16 cellular contexts compared by ENCODE assay signal in genomic region chr22:29201722-29202230, GRCh38. TPM values are rescaled to one million over a fixed set of nuclear protein-coding genes. Genes with fewer than 3 reads are reported as not detected.
DNase-seq lines count a peak whose midpoint lies in the region; ATAC-seq, FAIRE-seq and TF ChIP-seq lines count a peak whose summit lies in the region.
"Had no signal": no experiment of that assay in that cellular context is flagged by ENCODE, and none has a peak within 500 bp of the region (broad histone marks: within the 10 kb centered on the region; RNA-seq: fewer than 3 reads in every experiment).

No MANE protein-coding gene starts in this region.

- no peak overlapping the region for H3K27ac Mint-ChIP-seq in GM23338
- H3K27ac Mint-ChIP-seq: activated CD4-positive, alpha-beta T cell treated with anti-CD3 and anti-CD28 coated beads, Interleukin-2, amount 10 ng/mL, durations not matched to agents 24 days and 14 days had no signal

- H2AFZ ChIP-seq in GM23338 (0 out of 2 replicates have a peak overlapping the region, but pooled peaks have one; percentile 83), GM12878 (ENCODE audit: control insufficient read depth, low read depth, low read length) (no peak overlapping the region), mesenchymal stem cell (ENCODE audit: low read depth, low read length) (peak overlapping the region; percentile 68)

- ATAC-seq in GM23338 (no peak), GM12878 (peak; percentile 0; the same call in 2 of the 3 replicates), HG03457 (IDR thresholded peaks at IDR 0.05; ENCODE audit: unreplicated experiment) (no peak)

- H3K4ac ChIP-seq in mesenchymal stem cell (ENCODE audit: low read depth in 1 of 2, low read length in 2 of 2): peak overlapping the region; percentile 81 to 93

- FAIRE-seq in GM12878 (lab: Jason Lieb, UNC): no peak
- FAIRE-seq: G401.6 had no signal

- 89% methylated on average over 9 of the region's 9 CpGs for WGBS in GM12878 (ENCODE audit: insufficient coverage, insufficient replicate concordance, low lambda C conversion rate, missing lambda C conversion rate)
- 53% methylated on average over 8 of the region's 9 CpGs for WGBS in mesenchymal stem cell

- peak overlapping the region; percentile 98 for H4K8ac ChIP-seq in mesenchymal stem cell (ENCODE audit: low read length)

- SMC1A ChIA-PET in GM12878 (lab: Charles Lee; ENCODE audit: uncharacterized antibody, unreplicated experiment): interaction anchor here (0.6 to 16.1 kb wide), 14 partner anchors 8 to 346 kb away, joined by 3 to 165 read pairs (median 4); no protein-coding TSS in a partner anchor

- H2BK15ac ChIP-seq in mesenchymal stem cell (ENCODE audit: low read depth, poor library complexity, severe bottlenecking): peak overlapping the region; percentile 12

- H3K4me3 ChIP-seq in GM23338 (no peak overlapping the region), GM12878 (peak overlapping the region; percentile 3; the same call in 1 of the 2 replicates), mesenchymal stem cell (ENCODE audit: insufficient read depth in 1 of 2, low read depth in 1 of 2, low read length in 2 of 2) (no peak overlapping the region)
- H3K4me3 ChIP-seq: lung had no signal

- no peak overlapping the region for H3K23ac ChIP-seq in mesenchymal stem cell (ENCODE audit: low read length in 2 of 2)

- no peak for TF ChIP-seq RAD21 in GM12878 (IDR thresholded peaks at IDR 0.05; ENCODE audit: insufficient read depth, low read depth, low read length)

- H3K9ac ChIP-seq in GM12878 (ENCODE audit: control insufficient read depth, insufficient read depth, low read length) (peak overlapping the region; percentile 69), mesenchymal stem cell (ENCODE audit: low read length) (no peak overlapping the region)

- no peak for TF ChIP-seq EP300 in GM12878 (IDR thresholded peaks at IDR 0.05; ENCODE audit: borderline replicate concordance in 1 of 2, control insufficient read depth in 1 of 2, low read depth in 2 of 2, low read length in 2 of 2)

- BruUV-seq in GM12878 (replicated peaks; lab: Mats Ljungman, UMichigan): no TSS peak

- H3K9me3 Mint-ChIP-seq in GM23338: no peaks in the 10 kb centered on the region; the same call in 2 of the 3 replicates
- H3K9me3 Mint-ChIP-seq: activated CD4-positive, alpha-beta T cell treated with anti-CD3 and anti-CD28 coated beads, Interleukin-2, amount 10 ng/mL, durations not matched to agents 24 days and 14 days had no signal

- no peak for TF ChIP-seq POLR2A in GM12878 (IDR thresholded peaks at IDR 0.05; ENCODE audit: low read depth, low read length)

- H3K36me3 ChIP-seq in GM23338 (ENCODE audit: insufficient read depth): no peaks in the 10 kb centered on the region
- no peaks in the 10 kb centered on the region for H3K36me3 ChIP-seq in GM12878 (ENCODE audit: control insufficient read depth in 2 of 2, insufficient read depth in 2 of 2, low read length in 1 of 2)
- H3K36me3 ChIP-seq in mesenchymal stem cell (ENCODE audit: control insufficient read depth in 1 of 2, insufficient read depth in 2 of 2, low read depth in 1 of 2, low read length in 2 of 2): no peaks in the 10 kb centered on the region
- H3K36me3 ChIP-seq: BE2C had no signal

- H2BK12ac ChIP-seq in mesenchymal stem cell (ENCODE audit: low read length in 2 of 2): peak overlapping the region; percentile 34 to 88

- H3K27ac ChIP-seq in GM23338 (ENCODE audit: low read depth): no peak overlapping the region
- peak overlapping the region; percentile 90 for H3K27ac ChIP-seq in GM12878 (ENCODE audit: control insufficient read depth, insufficient read depth)
- H3K27ac ChIP-seq in mesenchymal stem cell (ENCODE audit: low read length, poor library complexity, severe bottlenecking): no peak overlapping the region

- CTCF ChIA-PET in GM12878 (lab: Yijun Ruan, JAX): interaction anchor here (0.7 to 6.7 kb wide), 9 partner anchors 14 to 160 kb away, joined by 3 to 78 read pairs (median 5); no protein-coding TSS in a partner anchor

- intact Hi-C loops in GM12878 (cut with micrococcal nuclease; ENCODE audit: unreplicated experiment): loop anchor here (1.0 to 5.0 kb wide), 3 partner anchors 34 to 124 kb away; no protein-coding TSS in a partner anchor
- intact Hi-C loops in cardiac septum (cut with DNase I): no loop called here

- peak overlapping the region in 1 of 2 experiments; percentile 88 for H3K14ac ChIP-seq in mesenchymal stem cell (ENCODE audit: low read length in 2 of 2)

- H2BK120ac ChIP-seq in mesenchymal stem cell (ENCODE audit: low read depth, low read length): peak overlapping the region; percentile 45

- TF ChIP-seq CTCF in GM23338 (conservative IDR thresholded peaks at IDR 0.05; ENCODE audit: low read depth in 2 of 2) (no peak), GM12878 (IDR thresholded peaks at IDR 0.05 in 2 of 3, conservative IDR thresholded peaks at IDR 0.05 in 1 of 3; ENCODE audit: control insufficient read depth in 2 of 3, extremely low read depth in 1 of 3, insufficient read depth in 1 of 3, low read depth in 3 of 3, low read length in 3 of 3) (no peak), GM20000 (IDR thresholded peaks at IDR 0.05; ENCODE audit: extremely low read depth, missing control alignments) (no peak)

- H3K79me2 ChIP-seq in GM23338 (replicated peaks; ENCODE audit: insufficient read depth) (no peaks in the 10 kb centered on the region), GM12878 (ENCODE audit: control insufficient read depth, insufficient read depth, low read length) (peaks cover 23% of the 10 kb centered on the region)

- peak overlapping the region; percentile 67 to 87 for H3K18ac ChIP-seq in mesenchymal stem cell (ENCODE audit: low read depth in 1 of 2, low read length in 2 of 2)

- H3F3A ChIP-seq in GM23338 (replicated peaks; ENCODE audit: low read depth): 0 out of 2 replicates have a peak, but pooled peaks cover 14% of the 10 kb centered on the region

- peaks cover 19% of the 10 kb centered on the region for H3K4me1 Mint-ChIP-seq in GM23338

- H3K36me3 Mint-ChIP-seq in GM23338 (ENCODE audit: low read depth): no peaks in the 10 kb centered on the region; the same call in 2 of the 3 replicates

- DNase-seq in AG08396 (ENCODE audit: low spot score) (peak; percentile 5), GM23338 (ENCODE audit: low spot score) (no peak), GM12878 (ENCODE audit: low read depth, low spot score) (no peak), mesenchymal stem cell (no peak), GM20000 (ENCODE audit: low spot score) (no peak), cardiac septum (ENCODE audit: low spot score) (no peak), germinal center (ENCODE audit: low spot score) (no peak)
- DNase-seq: activated CD4-positive, alpha-beta T cell treated with anti-CD3 and anti-CD28 coated beads, Interleukin-2, amount 10 ng/mL, durations not matched to agents 24 days and 14 days; activated gamma-delta T cell treated with Interleukin-2 at 50 U/mL for 16 hours; BE2C; head of caudate nucleus; NCI-H1105 treated with DMSO at 0.1 percent for 48 hours had no signal

- H3K4me3 Mint-ChIP-seq in GM23338: no peak overlapping the region

- in situ Hi-C loops in GM12878 (cut with MboI): loop anchor here (5.0 kb wide), 1 partner anchor 34 kb away; no protein-coding TSS in a partner anchor

- H3K4me1 ChIP-seq in GM23338 (ENCODE audit: insufficient read depth) (peaks cover 12% of the 10 kb centered on the region; the same call in 1 of the 2 replicates), GM12878 (ENCODE audit: control insufficient read depth, insufficient read depth, low read length) (peaks cover 45% of the 10 kb centered on the region), mesenchymal stem cell (ENCODE audit: control insufficient read depth, insufficient read depth, low read depth, low read length) (peaks cover 6% of the 10 kb centered on the region)
- H3K4me1 ChIP-seq: BE2C had no signal

- RAD21 ChIA-PET in GM12878 (lab: Charles Lee; ENCODE audit: unreplicated experiment): interaction anchor here (0.9 to 10.8 kb wide), 10 partner anchors 8 to 281 kb away, joined by 3 to 153 read pairs (median 4); partner anchors contain the start of gene KREMEN1

- no peaks in the 10 kb centered on the region for H3K79me1 ChIP-seq in mesenchymal stem cell (replicated peaks; ENCODE audit: low read length, poor library complexity, severe bottlenecking)

- H4K91ac ChIP-seq in mesenchymal stem cell (ENCODE audit: low read length): peak overlapping the region; percentile 91

- H2AK5ac ChIP-seq in mesenchymal stem cell (ENCODE audit: low read length, severe bottlenecking): no peak overlapping the region

- H3K9me3 ChIP-seq in GM12878 (replicated peaks; ENCODE audit: control insufficient read depth, insufficient read depth, low read length) (no peaks in the 10 kb centered on the region), mesenchymal stem cell (ENCODE audit: control insufficient read depth, low read length) (no peaks in the 10 kb centered on the region)
- H3K9me3 ChIP-seq: BE2C had no signal

- peaks cover 24% of the 10 kb centered on the region for H3K27me3 Mint-ChIP-seq in GM23338 (ENCODE audit: insufficient read depth, low read depth, poor library complexity)

- H3K9me2 ChIP-seq in GM23338 (ENCODE audit: insufficient read depth): no peaks in the 10 kb centered on the region

- H3K4me2 ChIP-seq in GM23338: no peak overlapping the region
- H3K4me2 ChIP-seq in GM12878 (ENCODE audit: control insufficient read depth, insufficient read depth): peak overlapping the region; percentile 61
- H3K4me2 ChIP-seq in mesenchymal stem cell (ENCODE audit: low read length, poor library complexity, severe bottlenecking): no peak overlapping the region

- H2BK5ac ChIP-seq in mesenchymal stem cell (ENCODE audit: low read depth, low read length, poor library complexity, severe bottlenecking): no peak overlapping the region

- POLR2A ChIA-PET in GM12878 (lab: Charles Lee): interaction anchor here (0.8 to 15.3 kb wide), 7 partner anchors 9 to 297 kb away, joined by 3 to 239 read pairs (median 5); no protein-coding TSS in a partner anchor

- H3K27me3 ChIP-seq in GM23338 (ENCODE audit: insufficient read depth) (peaks cover 7% of the 10 kb centered on the region; the same call in 1 of the 2 replicates), GM12878 (replicated peaks in 1 of 2; ENCODE audit: control insufficient read depth in 2 of 2, insufficient read depth in 2 of 2, low read length in 1 of 2) (no peaks in the 10 kb centered on the region; a peak in 1 of 4 replicates), mesenchymal stem cell (ENCODE audit: control insufficient read depth in 1 of 2, insufficient read depth in 1 of 2, low read length in 2 of 2) (peaks cover 23 to 38% of the 10 kb centered on the region in 2 experiments)

- H4K20me1 ChIP-seq in GM23338 (replicated peaks; ENCODE audit: insufficient read depth): no peaks in the 10 kb centered on the region
- H4K20me1 ChIP-seq in GM12878 (ENCODE audit: control insufficient read depth, insufficient read depth): no peaks in the 10 kb centered on the region

RNA-seq across cellular contexts. Expression of gene EMID1, which starts 3.9 kb away (rescaled TPM):
- total RNA-seq in GM23338 (2014; rRNA removed; shearing (Covaris generic)): 13.2 and 13.4 TPM in 2 replicates
- 3.0 and 3.5 TPM in 2 replicates for polyA plus RNA-seq in GM23338 (2016; fragmentation: Nextera tagmentation; extraction: Ambion mirVana)
- total RNA-seq in GM12878 (2013; cell fraction: nucleolus; rRNA removed): 185 and 191 TPM in 2 replicates
- total RNA-seq in GM12878 (2014; rRNA removed): 12.0 and 19.4 TPM in 2 replicates
- total RNA-seq in GM12878 (2014; rRNA removed; fragmentation: Illumina TruSeq; extraction: Trizol): 4.3 and 5.8 TPM in 2 replicates
- 17.5 and 18.3 TPM in 2 replicates for total RNA-seq in GM12878 (2021)
- 2.5 TPM for polyA plus RNA-seq in GM12878 (2011; ENCODE audit: low read depth)
- 29.3 and 60.3 TPM in 2 replicates for polyA plus RNA-seq in GM12878 (2011; rRNA removed)
- 73.9 and 121 TPM in 2 replicates for polyA plus RNA-seq in GM12878 (2011; cell fraction: cytosol; rRNA removed)
- polyA plus RNA-seq in GM12878 (2011; cell fraction: nucleus; rRNA removed): 196 and 245 TPM in 2 replicates
- polyA plus RNA-seq in GM12878 (2012): 7.6 and 8.4 TPM in 2 replicates
- polyA plus RNA-seq in GM12878 (2014; fragmentation: Illumina TruSeq; extraction: Trizol): 0.54 and 2.3 TPM in 2 replicates
- 1 to 10 TPM; 1.2 to 2.3 TPM for polyA plus RNA-seq in GM12878 (2014; fragmentation: Nextera tagmentation; extraction: Ambion mirVana)
- polyA plus RNA-seq in GM12878 (2014; rRNA removed): 20.7 and 23.8 TPM in 2 replicates
- 10 to 100 TPM in 1 of 2 experiments, 1 to 10 TPM in 1; 10.0 to 13.9 TPM for polyA plus RNA-seq in GM12878 (2016; fragmentation: Nextera tagmentation; extraction: Ambion mirVana)
- polyA minus RNA-seq in GM12878 (2011; rRNA and poly(A)+ RNA removed): 53.3 and 85.9 TPM in 2 replicates
- 22.1 and 26.0 TPM in 2 replicates for polyA minus RNA-seq in GM12878 (2011; cell fraction: cytosol; rRNA and poly(A)+ RNA removed)
- 59.2 and 86.3 TPM in 2 replicates for polyA minus RNA-seq in GM12878 (2011; cell fraction: nucleus; rRNA and poly(A)+ RNA removed)
- polyA plus RNA-seq in mesenchymal stem cell (2013, experiment 1 of 2): 8.9 TPM
- 9.0 TPM for polyA plus RNA-seq in mesenchymal stem cell (2013, experiment 2 of 2)
- total RNA-seq in cardiac septum: 1.3 TPM
- total RNA-seq: activated CD4-positive, alpha-beta T cell treated with anti-CD3 and anti-CD28 coated beads, Interleukin-2, amount 10 ng/mL, durations not matched to agents 24 days and 14 days; T-helper 1 cell treated with Interleukin-12 subunit alpha and Interleukin-12 subunit beta and Interleukin-4 antibody, amounts not matched to agents 30 ng/mL and 1 ng/mL, for 36 hours had no signal
